Comparison of ENCODE assay signal across 9 cellular contexts in genomic region chr6:35453236-35453635, GRCh38. TPM values are rescaled to one million over a fixed set of nuclear protein-coding genes. Genes with fewer than 3 reads are reported as not detected.
DNase-seq lines count a peak whose midpoint lies in the region; ATAC-seq and TF ChIP-seq lines count a peak whose summit lies in the region.
"Had no signal": no experiment of that assay in that cellular context is flagged by ENCODE, and none has a peak within 500 bp of the region (broad histone marks: within the 10 kb centered on the region; RNA-seq: fewer than 3 reads in every experiment).

No MANE protein-coding gene starts in this region.

- H2AFZ ChIP-seq in OCI-LY7 (ENCODE audit: low read length), result peak overlapping the region; percentile 34; the same call in 1 of the 2 replicates

- no peak overlapping the region for H3K27ac ChIP-seq in OCI-LY7 (ENCODE audit: low read depth, low read length, poor library complexity, severe bottlenecking)
- H3K27ac ChIP-seq in rectal smooth muscle tissue (ENCODE audit: low read depth, low read length), result no peak overlapping the region

- intact Hi-C loops in OCI-LY7 (cut with micrococcal nuclease; ENCODE audit: unreplicated experiment), result loop anchor here (10.0 kb wide), 1 partner anchor 968 kb away; no protein-coding TSS in a partner anchor

- no peak for DNase-seq in GM12865 (ENCODE audit: low read depth)
- no peak for DNase-seq in OCI-LY7 (ENCODE audit: low spot score)
- DNase-seq in endothelial cell (ENCODE audit: low spot score), result no peak
- no peak for DNase-seq in mesenteric fat pad (ENCODE audit: low spot score)
- no peak for DNase-seq in CD1c-positive myeloid dendritic cell (ENCODE audit: extremely low spot score)
- DNase-seq in dermis blood vessel endothelial cell, result no peak
- DNase-seq: NCI-H2081 had no signal

- no peaks in the 10 kb centered on the region for H3K9me2 ChIP-seq in OCI-LY7 (ENCODE audit: insufficient read depth, low read length)

- no peaks in the 10 kb centered on the region for H3K9me3 Mint-ChIP-seq in endothelial cell (ENCODE audit: unreplicated experiment)

- H3K4me2 ChIP-seq in OCI-LY7 (ENCODE audit: low read length), result peak overlapping the region; percentile 87

- peak overlapping the region; percentile 15 for H3K27ac Mint-ChIP-seq in endothelial cell (ENCODE audit: unreplicated experiment)

- POLR2A ChIA-PET in OCI-LY7 (lab: Charles Lee), result interaction anchor here (0.5 to 1.0 kb wide), 2 partner anchors 14 to 108 kb away, joined by 3 read pairs; no protein-coding TSS in a partner anchor

- H3K27me3 Mint-ChIP-seq in endothelial cell (ENCODE audit: unreplicated experiment), result peaks cover 2% of the 10 kb centered on the region

- TF ChIP-seq CTCF in GM12865 (IDR thresholded peaks at IDR 0.05; ENCODE audit: insufficient read depth, low read depth, low read length, missing control alignments) (no peak), OCI-LY7 (conservative IDR thresholded peaks at IDR 0.05; ENCODE audit: low read length) (no peak), endothelial cell (IDR thresholded peaks at IDR 0.05; ENCODE audit: unreplicated experiment) (no peak)

- H3K4me1 ChIP-seq in OCI-LY7 (ENCODE audit: insufficient read depth, low read length, poor library complexity, severe bottlenecking) (peaks cover 37% of the 10 kb centered on the region), rectal smooth muscle tissue (ENCODE audit: control insufficient read depth, insufficient read depth, low read length) (peaks cover 7% of the 10 kb centered on the region)

- H3K9me3 ChIP-seq in OCI-LY7 (ENCODE audit: low read length), result no peaks in the 10 kb centered on the region

- peaks cover 12% of the 10 kb centered on the region; the same call in 1 of the 2 replicates for H3K79me2 ChIP-seq in OCI-LY7 (ENCODE audit: insufficient read depth, low read depth, low read length)

- CTCF ChIA-PET in OCI-LY7 (lab: Charles Lee; ENCODE audit: unreplicated experiment), result no interaction called here

- TSS peak; percentile 81 for BruUV-seq in OCI-LY7 (replicated peaks; lab: Mats Ljungman, UMichigan)

- H3K9ac ChIP-seq in rectal smooth muscle tissue (ENCODE audit: low read length), result no peak overlapping the region

- H3K27me3 ChIP-seq in rectal smooth muscle tissue (ENCODE audit: control insufficient read depth, insufficient read depth, low read length), result no peaks in the 10 kb centered on the region

- H3K36me3 ChIP-seq in OCI-LY7 (ENCODE audit: insufficient read depth, low read length), result peaks cover 31% of the 10 kb centered on the region
- peaks cover 4% of the 10 kb centered on the region for H3K36me3 ChIP-seq in rectal smooth muscle tissue (ENCODE audit: control insufficient read depth, insufficient read depth, low read length)

- H3K4me1 Mint-ChIP-seq in endothelial cell (ENCODE audit: unreplicated experiment), result peaks cover 25% of the 10 kb centered on the region

- H3K4me3 ChIP-seq in GM12865 (ENCODE audit: low read depth, low read length) (peak overlapping the region; percentile 78), OCI-LY7 (ENCODE audit: low read depth, low read length, poor library complexity, severe bottlenecking) (peak overlapping the region; percentile 85), rectal smooth muscle tissue (ENCODE audit: low read length) (peak overlapping the region; percentile 63)

- peaks cover 9% of the 10 kb centered on the region; the same call in 1 of the 2 replicates for H4K20me1 ChIP-seq in OCI-LY7 (ENCODE audit: insufficient read depth, low read length)

- no peak for ATAC-seq in GM19463 (IDR thresholded peaks at IDR 0.05; ENCODE audit: unreplicated experiment)

- peaks cover 17% of the 10 kb centered on the region for H3K36me3 Mint-ChIP-seq in endothelial cell (ENCODE audit: low read depth, unreplicated experiment)

- peak overlapping the region; percentile 90 for H3K4me3 Mint-ChIP-seq in endothelial cell (ENCODE audit: unreplicated experiment)

RNA-seq across cellular contexts. Expression of gene FANCE, which starts 1.1 kb away (rescaled TPM):
- total RNA-seq in OCI-LY7 (2014; rRNA removed; shearing (Covaris generic)), result 12.4 and 14.4 TPM in 2 replicates
- total RNA-seq in OCI-LY7 (2022), result 17.4 and 19.9 TPM in 2 replicates
- total RNA-seq in endothelial cell (ENCODE audit: unreplicated experiment), result 21.8 TPM
- total RNA-seq in mesenteric fat pad, result 1.9 TPM
- 14.5 and 18.0 TPM in 2 replicates for total RNA-seq in dermis blood vessel endothelial cell

RNA-seq across cellular contexts. Expression of gene RPL10A, which starts 15.0 kb away (rescaled TPM):
- 2,473 and 2,643 TPM in 2 replicates for total RNA-seq in OCI-LY7 (2014; rRNA removed; shearing (Covaris generic))
- total RNA-seq in OCI-LY7 (2022) (1,541 and 1,581 TPM in 2 replicates), endothelial cell (ENCODE audit: unreplicated experiment) (1,320 TPM), mesenteric fat pad (919 TPM), dermis blood vessel endothelial cell (1,962 and 2,039 TPM in 2 replicates)

RNA-seq across cellular contexts. Expression of gene TEAD3, which starts 43.6 kb away (rescaled TPM):
- total RNA-seq in OCI-LY7 (2014; rRNA removed; shearing (Covaris generic)), result not detected in 2 replicates
- not detected in 2 replicates for total RNA-seq in OCI-LY7 (2022)
- 6.3 TPM for total RNA-seq in endothelial cell (ENCODE audit: unreplicated experiment)
- total RNA-seq in mesenteric fat pad, result 25.3 TPM
- 0.33 and 0.68 TPM in 2 replicates for total RNA-seq in dermis blood vessel endothelial cell

RNA-seq across cellular contexts. Expression of gene TULP1, which starts 59.5 kb away (rescaled TPM):
- not detected in 2 replicates for total RNA-seq in OCI-LY7 (2014; rRNA removed; shearing (Covaris generic))
- total RNA-seq in OCI-LY7 (2022) (not detected in 2 replicates), endothelial cell (ENCODE audit: unreplicated experiment) (not detected), mesenteric fat pad (not detected), dermis blood vessel endothelial cell (not detected in 2 replicates)
